In genomic region chr7:29352041-29352440, GRCh38 we compare ENCODE assay signal across 16 cellular contexts.
"Had no signal": no experiment of that assay in that cellular context is flagged by ENCODE, and none has a peak within 500 bp of the region (broad histone marks: within the 10 kb centered on the region; RNA-seq: fewer than 3 reads in every experiment).

No MANE protein-coding gene starts in this region.

- H3K36me3 Mint-ChIP-seq: activated naive CD4-positive, alpha-beta T cell treated with anti-CD3 and anti-CD28 coated beads, Interleukin-2, amount 50 U/mL, for 24 hours; brain had no signal

- ATAC-seq: left colon; stimulated activated naive CD8-positive, alpha-beta T cell treated with anti-CD3 and anti-CD28 coated beads, Interleukin-15, amount 100 ng/mL, for 72 hours had no signal

- H3K27me3 ChIP-seq: sigmoid colon, uterus had no signal

- H3K27ac Mint-ChIP-seq: activated naive CD4-positive, alpha-beta T cell treated with anti-CD3 and anti-CD28 coated beads, Interleukin-2, amount 50 U/mL, for 24 hours; brain; nephron; stimulated activated naive CD8-positive, alpha-beta T cell treated with anti-CD3 and anti-CD28 coated beads, Interleukin-15, amount 100 ng/mL, for 72 hours had no signal

- H3K27ac ChIP-seq: sigmoid colon, thoracic aorta, uterus had no signal

- H3K9me3 ChIP-seq: sigmoid colon, thoracic aorta, uterus had no signal

- H3K4me3 ChIP-seq: sigmoid colon, thoracic aorta, uterus had no signal

- H3K4me1 ChIP-seq: sigmoid colon, uterus had no signal

- H3K4me1 Mint-ChIP-seq: activated naive CD4-positive, alpha-beta T cell treated with anti-CD3 and anti-CD28 coated beads, Interleukin-2, amount 50 U/mL, for 24 hours; stimulated activated naive CD8-positive, alpha-beta T cell treated with anti-CD3 and anti-CD28 coated beads, Interleukin-15, amount 100 ng/mL, for 72 hours had no signal

- H3K9me3 Mint-ChIP-seq: activated naive CD4-positive, alpha-beta T cell treated with anti-CD3 and anti-CD28 coated beads, Interleukin-2, amount 50 U/mL, for 24 hours; brain; nephron; stimulated activated naive CD8-positive, alpha-beta T cell treated with anti-CD3 and anti-CD28 coated beads, Interleukin-15, amount 100 ng/mL, for 72 hours had no signal

- H3K4me3 Mint-ChIP-seq: activated naive CD4-positive, alpha-beta T cell treated with anti-CD3 and anti-CD28 coated beads, Interleukin-2, amount 50 U/mL, for 24 hours; brain; nephron; stimulated activated naive CD8-positive, alpha-beta T cell treated with anti-CD3 and anti-CD28 coated beads, Interleukin-15, amount 100 ng/mL, for 72 hours had no signal

- H3K36me3 ChIP-seq: sigmoid colon, thoracic aorta, uterus had no signal

- DNase-seq: activated CD4-positive, alpha-beta T cell treated with anti-CD3 and anti-CD28 coated beads, Interleukin-2, amount 50 U/mL, for 1 hour; activated effector memory CD4-positive, alpha-beta T cell treated with Interleukin-2 at 50 U/mL for 16 hours; activated T-cell treated with anti-CD3 and anti-CD28 coated beads, Interleukin-2, amount 50 U/mL, for 1 hour; amygdala; foreskin melanocyte; head of caudate nucleus; left colon; sigmoid colon; stimulated activated CD4-positive, alpha-beta T cell treated with anti-CD3 and anti-CD28 coated beads, Interleukin-12 subunit alpha, Interleukin-12 subunit beta, amount 100 ng/mL, for 4 hours; stimulated activated naive CD8-positive, alpha-beta T cell treated with anti-CD3 and anti-CD28 coated beads, Interleukin-15, amount 100 ng/mL, for 72 hours; T-helper 2 cell; uterus had no signal
